In genomic region chr4:149690726-149691125, GRCh38 we compare ENCODE assay signal across 17 cellular contexts.
DNase-seq lines count a peak whose midpoint lies in the region; TF ChIP-seq lines count a peak whose summit lies in the region.
"Had no signal": no experiment of that assay in that cellular context is flagged by ENCODE, and none has a peak within 500 bp of the region (broad histone marks: within the 10 kb centered on the region; RNA-seq: fewer than 3 reads in every experiment).

No MANE protein-coding gene starts in this region.

- H3K9me2 ChIP-seq in MM.1S (replicated peaks; ENCODE audit: insufficient read depth, low read length), result no peaks in the 10 kb centered on the region

- no peaks in the 10 kb centered on the region for H3K4me1 ChIP-seq in MM.1S (ENCODE audit: low read length)
- H3K4me1 ChIP-seq: esophagus squamous epithelium had no signal

- H3K27me3 ChIP-seq in GM06990 (replicated peaks; ENCODE audit: control insufficient read depth, insufficient read depth, low read length) (no peaks in the 10 kb centered on the region), MM.1S (replicated peaks; ENCODE audit: insufficient read depth, low read length) (no peaks in the 10 kb centered on the region)
- H3K27me3 ChIP-seq: dorsolateral prefrontal cortex, esophagus squamous epithelium had no signal

- no peak for DNase-seq in GM06990 (ENCODE audit: extremely low read depth, insufficient read length)
- DNase-seq in MM.1S, result no peak
- no peak for DNase-seq in choroid plexus epithelial cell (ENCODE audit: low read depth)
- DNase-seq in nephron progenitor cell, result no peak
- DNase-seq in NOMO-1 (lab: John Stamatoyannopoulos, UW; ENCODE audit: unreplicated experiment in 2 of 2), result no peak
- no peak for DNase-seq in NCI-H1417 treated with DMSO at 0.1 percent for 48 hours (lab: John Stamatoyannopoulos, UW)
- DNase-seq in NK-92 (lab: John Stamatoyannopoulos, UW; ENCODE audit: unreplicated experiment), result no peak
- DNase-seq in anterior cingulate cortex (lab: John Stamatoyannopoulos, UW), result no peak
- DNase-seq: activated CD4-positive, alpha-beta T cell treated with anti-CD3 and anti-CD28 coated beads, Interleukin-2, amount 50 U/mL, for 1 hour; dorsolateral prefrontal cortex; esophagus squamous epithelium; kidney glomerular epithelial cell; NCI-H187 treated with DMSO at 0.1 percent for 48 hours; NCI-H510A treated with DMSO at 0.1 percent for 48 hours; stimulated activated CD4-positive, alpha-beta T cell treated with anti-CD3 and anti-CD28 coated beads, Interleukin-12 subunit alpha, Interleukin-12 subunit beta, amount 100 ng/mL, for 4 hours had no signal

- H3K9me3 ChIP-seq in MM.1S (replicated peaks; ENCODE audit: insufficient read depth, low read length), result no peaks in the 10 kb centered on the region
- H3K9me3 ChIP-seq: esophagus squamous epithelium, thoracic aorta had no signal

- H3K27me3 Mint-ChIP-seq in nephron progenitor cell (ENCODE audit: low read depth, poor library complexity), result peaks cover 2% of the 10 kb centered on the region

- H4K20me1 ChIP-seq in MM.1S (ENCODE audit: insufficient read depth, low read length), result no peaks in the 10 kb centered on the region; the same call in 1 of the 2 replicates

- no peak overlapping the region for H3K4me2 ChIP-seq in MM.1S (ENCODE audit: low read depth, low read length)

- H3K4me1 Mint-ChIP-seq in nephron progenitor cell, result no peaks in the 10 kb centered on the region

- no peak overlapping the region for H3K4me3 Mint-ChIP-seq in nephron progenitor cell

- peak; percentile 17 for TF ChIP-seq CTCF in GM06990 (IDR thresholded peaks at IDR 0.05; ENCODE audit: insufficient read depth, low read length, poor library complexity, severe bottlenecking)
- 0 out of 2 replicates have a peak, but pooled peaks have one; percentile 13 for TF ChIP-seq CTCF in MM.1S (IDR thresholded peaks at IDR 0.05; ENCODE audit: low read length)
- TF ChIP-seq CTCF in choroid plexus epithelial cell (conservative IDR thresholded peaks at IDR 0.05; ENCODE audit: low read depth, low read length), result peak; percentile 38
- peak; percentile 16 for TF ChIP-seq CTCF in nephron progenitor cell (IDR thresholded peaks at IDR 0.05)

- H3K36me3 Mint-ChIP-seq in nephron progenitor cell (ENCODE audit: low read depth), result no peaks in the 10 kb centered on the region

- no peaks in the 10 kb centered on the region for H3K79me2 ChIP-seq in MM.1S (ENCODE audit: low read length)

- H3K36me3 ChIP-seq in GM06990 (ENCODE audit: control insufficient read depth, insufficient read depth, low read length) (no peaks in the 10 kb centered on the region), MM.1S (replicated peaks; ENCODE audit: insufficient read depth, low read length) (no peaks in the 10 kb centered on the region)
- H3K36me3 ChIP-seq: esophagus squamous epithelium, thoracic aorta had no signal

- no peak overlapping the region for H3K27ac Mint-ChIP-seq in nephron progenitor cell

- no peaks in the 10 kb centered on the region for H3F3A ChIP-seq in MM.1S (ENCODE audit: insufficient read depth, low read length)

- peaks cover 8% of the 10 kb centered on the region for H3K9me3 Mint-ChIP-seq in nephron progenitor cell

- H3K27ac ChIP-seq in MM.1S (ENCODE audit: low read length), result no peak overlapping the region
- H3K27ac ChIP-seq: dorsolateral prefrontal cortex, esophagus squamous epithelium, SK-N-MC, thoracic aorta had no signal

- H3K9ac ChIP-seq in MM.1S (ENCODE audit: low read length), result no peak overlapping the region

- H3K4me3 ChIP-seq in GM06990 (replicated peaks; ENCODE audit: low read depth, low read length), result no peak overlapping the region
- no peak overlapping the region for H3K4me3 ChIP-seq in MM.1S (ENCODE audit: low read length)
- H3K4me3 ChIP-seq in choroid plexus epithelial cell (ENCODE audit: low read depth, low read length), result no peak overlapping the region
- H3K4me3 ChIP-seq: dorsolateral prefrontal cortex, esophagus squamous epithelium, SK-N-MC, thoracic aorta had no signal

- no peak overlapping the region for H2AFZ ChIP-seq in MM.1S (ENCODE audit: low read length)
